38 cellular contexts compared by ENCODE assay signal in genomic region chr4:68615699-68616422, GRCh38. TPM values are rescaled to one million over a fixed set of nuclear protein-coding genes. Genes with fewer than 3 reads are reported as not detected.
"Had no signal": no experiment of that assay in that cellular context is flagged by ENCODE, and none has a peak within 500 bp of the region (broad histone marks: within the 10 kb centered on the region; RNA-seq: fewer than 3 reads in every experiment).

No MANE protein-coding gene starts in this region.

- ATAC-seq: activated CD8-positive, alpha-beta T cell treated with anti-CD3 and anti-CD28 coated beads for 36 hours; activated naive CD4-positive, alpha-beta T cell treated with anti-CD3 and anti-CD28 coated beads, Interleukin-2, amount 50 U/mL, for 72 hours; activated T-cell treated with anti-CD3 and anti-CD28 coated beads, Interleukin-2, amount 50 U/mL, for 4 hours; activated T-cell treated with anti-CD3 and anti-CD28 coated beads, Interleukin-2, amount 50 U/mL, for 72 hours; activated T-helper 17 cell treated with anti-CD3 and anti-CD28 coated beads, Interleukin-2, amount 50 U/mL, for 72 hours; body of pancreas had no signal

- H3K27me3 ChIP-seq: adrenal gland, body of pancreas, brain microvascular endothelial cell, breast epithelium had no signal

- H3K9me3 ChIP-seq: adrenal gland, body of pancreas, breast epithelium had no signal

- FAIRE-seq: astrocyte, TTC549 had no signal

- H3K4me1 ChIP-seq: adrenal gland, body of pancreas, breast epithelium had no signal

- H3K36me3 ChIP-seq: adrenal gland, brain microvascular endothelial cell, breast epithelium had no signal

- H3K4me3 ChIP-seq: adrenal gland, body of pancreas, breast epithelium had no signal

- DNase-seq: activated B cell treated with CpG ODN at 0.5 μM for 24 hours; activated CD4-positive, alpha-beta memory T cell treated with anti-CD3 and anti-CD28 coated beads for 36 hours; activated CD4-positive, alpha-beta T cell treated with anti-CD3 and anti-CD28 coated beads for 4 hours; activated CD4-positive, alpha-beta T cell treated with anti-CD3 and anti-CD28 coated beads, Interleukin-2, amount 10 ng/mL, durations not matched to agents 24 days and 14 days; activated CD4-positive, alpha-beta T cell treated with anti-CD3 and anti-CD28 coated beads, Interleukin-2, amount 50 U/mL, for 1 hour; activated CD4-positive, alpha-beta T cell treated with anti-CD3 and anti-CD28 coated beads, Interleukin-2, amount 50 U/mL, for 4 hours; activated CD4-positive, CD25-positive, alpha-beta regulatory T cell treated with anti-CD3 and anti-CD28 coated beads, Interleukin-2, amount 50 U/mL, for 72 hours; activated CD8-positive, alpha-beta memory T cell treated with anti-CD3 and anti-CD28 coated beads, Interleukin-2, amount 50 U/mL, for 4 hours; activated CD8-positive, alpha-beta T cell treated with anti-CD3 and anti-CD28 coated beads for 36 hours; activated effector memory CD4-positive, alpha-beta T cell treated with anti-CD3 and anti-CD28 coated beads, Interleukin-2, amount 50 U/mL, for 16 hours; activated gamma-delta T cell treated with Interleukin-2 at 50 U/mL for 16 hours; activated naive CD4-positive, alpha-beta T cell; activated naive CD4-positive, alpha-beta T cell treated with anti-CD3 and anti-CD28 coated beads for 36 hours; activated naive CD4-positive, alpha-beta T cell treated with anti-CD3 and anti-CD28 coated beads, Interleukin-2, amount 50 U/mL, for 16 hours; activated naive CD8-positive, alpha-beta T cell treated with anti-CD3 and anti-CD28 coated beads for 36 hours; activated T-cell treated with anti-CD3 and anti-CD28 coated beads for 4 hours; activated T-cell treated with anti-CD3 and anti-CD28 coated beads, Interleukin-2, amount 50 U/mL, for 1 hour; activated T-cell treated with anti-CD3 and anti-CD28 coated beads, Interleukin-2, amount 50 U/mL, for 4 hours; activated T-cell treated with anti-CD3 and anti-CD28 coated beads, Interleukin-2, amount 50 U/mL, for 72 hours; adrenal gland; amniotic stem cell; aorta; body of pancreas; brain microvascular endothelial cell; central memory CD4-positive, alpha-beta T cell; T-helper 1 cell; T-helper 2 cell; T-helper 9 cell had no signal

- H3K27ac ChIP-seq: adrenal gland, body of pancreas, brain microvascular endothelial cell, breast epithelium, VCaP had no signal

RNA-seq across cellular contexts. Expression of gene UGT2B17, which starts 39.7 kb away (rescaled TPM):
- total RNA-seq: activated CD4-positive, alpha-beta memory T cell treated with anti-CD3 and anti-CD28 coated beads for 36 hours; activated CD4-positive, alpha-beta T cell treated with anti-CD3 and anti-CD28 coated beads, Interleukin-2, amount 10 ng/mL, durations not matched to agents 24 days and 14 days; activated CD8-positive, alpha-beta memory T cell treated with anti-CD3 and anti-CD28 coated beads for 36 hours; activated CD8-positive, alpha-beta T cell treated with anti-CD3 and anti-CD28 coated beads for 36 hours; activated naive CD4-positive, alpha-beta T cell treated with anti-CD3 and anti-CD28 coated beads for 36 hours; activated naive CD4-positive, alpha-beta T cell treated with anti-CD3 and anti-CD28 coated beads, Interleukin-2, amount 50 U/mL, for 72 hours; activated naive CD8-positive, alpha-beta T cell treated with anti-CD3 and anti-CD28 coated beads for 36 hours; activated T-cell treated with anti-CD3 and anti-CD28 coated beads, Interleukin-2, amount 50 U/mL, for 72 hours; activated T-helper 1 cell treated with anti-CD3 and anti-CD28 coated beads, Interleukin-12 subunit alpha, Interleukin-12 subunit beta, Interleukin-2, Interleukin-4 antibody, amounts not matched to agents 30 ng/mL and 10 ng/mL and 1 ng/mL, durations not matched to agents 14 hours and 24 hours and 36 hours; activated T-helper 17 cell treated with anti-CD3 and anti-CD28 coated beads, Interleukin-2, amount 50 U/mL, for 72 hours; aorta; astrocyte; body of pancreas; cardiac septum; cerebellum had no signal

RNA-seq across cellular contexts. Expression of gene UGT2B15, which starts 54.6 kb away (rescaled TPM):
- total RNA-seq: activated CD4-positive, alpha-beta memory T cell treated with anti-CD3 and anti-CD28 coated beads for 36 hours; activated CD4-positive, alpha-beta T cell treated with anti-CD3 and anti-CD28 coated beads, Interleukin-2, amount 10 ng/mL, durations not matched to agents 24 days and 14 days; activated CD8-positive, alpha-beta memory T cell treated with anti-CD3 and anti-CD28 coated beads for 36 hours; activated CD8-positive, alpha-beta T cell treated with anti-CD3 and anti-CD28 coated beads for 36 hours; activated naive CD4-positive, alpha-beta T cell treated with anti-CD3 and anti-CD28 coated beads for 36 hours; activated naive CD4-positive, alpha-beta T cell treated with anti-CD3 and anti-CD28 coated beads, Interleukin-2, amount 50 U/mL, for 72 hours; activated naive CD8-positive, alpha-beta T cell treated with anti-CD3 and anti-CD28 coated beads for 36 hours; activated T-cell treated with anti-CD3 and anti-CD28 coated beads, Interleukin-2, amount 50 U/mL, for 72 hours; activated T-helper 1 cell treated with anti-CD3 and anti-CD28 coated beads, Interleukin-12 subunit alpha, Interleukin-12 subunit beta, Interleukin-2, Interleukin-4 antibody, amounts not matched to agents 30 ng/mL and 10 ng/mL and 1 ng/mL, durations not matched to agents 14 hours and 24 hours and 36 hours; activated T-helper 17 cell treated with anti-CD3 and anti-CD28 coated beads, Interleukin-2, amount 50 U/mL, for 72 hours; aorta; astrocyte; cardiac septum; cerebellum had no signal
- polyA plus RNA-seq: adrenal gland had no signal
